5 cellular contexts compared by ENCODE assay signal in the genomic region with DNA sequence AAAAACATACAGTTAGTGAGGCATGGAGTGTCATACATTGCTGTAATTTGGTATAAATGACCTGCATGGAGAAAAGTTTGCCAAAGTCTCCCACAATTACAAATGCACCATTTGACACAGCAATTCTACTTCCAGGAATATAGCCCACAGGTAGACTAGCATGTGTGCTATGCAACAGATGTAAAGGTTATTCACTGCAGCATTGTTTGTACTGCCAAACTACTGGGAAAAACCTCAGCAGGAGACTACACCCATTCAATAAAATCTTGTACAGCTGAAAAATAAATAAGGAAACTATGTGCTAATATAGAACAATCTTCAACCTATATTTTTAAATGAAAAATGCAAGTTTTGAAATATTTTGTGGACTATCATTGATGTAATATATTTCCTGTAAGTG. TPM values are rescaled to one million over a fixed set of nuclear protein-coding genes. Genes with fewer than 3 reads are reported as not detected.
"Had no signal": no experiment of that assay in that cellular context is flagged by ENCODE, and none has a peak within 500 bp of the region (broad histone marks: within the 10 kb centered on the region; RNA-seq: fewer than 3 reads in every experiment).

No MANE protein-coding gene starts in this region.

RNA-seq across cellular contexts. Expression of a gene that starts 17.8 kb away (rescaled TPM):
- total RNA-seq: H1, H4, H7, H9, HFFc6 had no signal

RNA-seq across cellular contexts. Expression of a gene that starts 25.2 kb away (rescaled TPM):
- total RNA-seq: HFFc6 had no signal
